In the genomic region with DNA sequence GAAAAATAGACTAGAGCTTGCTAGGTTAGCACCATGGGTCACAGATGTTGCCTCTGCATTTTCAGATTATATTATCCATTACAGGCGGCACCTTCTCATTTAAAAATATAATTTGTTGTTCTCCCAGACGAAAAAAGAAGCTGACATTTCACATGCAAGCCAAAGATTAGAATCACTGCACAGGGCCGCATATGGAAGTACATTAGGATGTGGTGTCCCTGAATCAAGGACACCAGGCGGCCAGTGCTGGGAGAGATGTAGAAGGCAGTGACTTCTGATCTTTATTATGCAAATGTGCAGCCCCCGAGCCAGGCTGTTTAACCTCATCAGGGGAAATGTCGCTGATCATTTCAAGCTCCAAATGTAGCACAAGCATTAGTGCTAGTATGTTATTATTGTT, we compare ENCODE assay signal across 2 cellular contexts.
TF ChIP-seq lines count a peak whose summit lies in the region.

No MANE protein-coding gene starts in this region.

TF ChIP-seq in SK-N-SH, 30 proteins besides CTCF, POLR2A, EP300 and RAD21:
- TF ChIP-seq CHD2 (IDR thresholded peaks at IDR 0.05; ENCODE audit: low read length, partially characterized antibody) (peak; percentile 62), FOSL2 (IDR thresholded peaks at IDR 0.05; ENCODE audit: borderline replicate concordance, low read depth) (no peak), MXI1 (IDR thresholded peaks at IDR 0.05; ENCODE audit: low read depth, low read length) (peak; percentile 19; the same call in 1 of the 2 replicates), GATA2 (CRISPR knock-in tag; IDR thresholded peaks at IDR 0.05) (peak; percentile 91), FOXJ3 (CRISPR knock-in tag; IDR thresholded peaks at IDR 0.05) (0 out of 2 replicates have a peak, but pooled peaks have one; percentile 21)
- TF ChIP-seq, protein P1, sequence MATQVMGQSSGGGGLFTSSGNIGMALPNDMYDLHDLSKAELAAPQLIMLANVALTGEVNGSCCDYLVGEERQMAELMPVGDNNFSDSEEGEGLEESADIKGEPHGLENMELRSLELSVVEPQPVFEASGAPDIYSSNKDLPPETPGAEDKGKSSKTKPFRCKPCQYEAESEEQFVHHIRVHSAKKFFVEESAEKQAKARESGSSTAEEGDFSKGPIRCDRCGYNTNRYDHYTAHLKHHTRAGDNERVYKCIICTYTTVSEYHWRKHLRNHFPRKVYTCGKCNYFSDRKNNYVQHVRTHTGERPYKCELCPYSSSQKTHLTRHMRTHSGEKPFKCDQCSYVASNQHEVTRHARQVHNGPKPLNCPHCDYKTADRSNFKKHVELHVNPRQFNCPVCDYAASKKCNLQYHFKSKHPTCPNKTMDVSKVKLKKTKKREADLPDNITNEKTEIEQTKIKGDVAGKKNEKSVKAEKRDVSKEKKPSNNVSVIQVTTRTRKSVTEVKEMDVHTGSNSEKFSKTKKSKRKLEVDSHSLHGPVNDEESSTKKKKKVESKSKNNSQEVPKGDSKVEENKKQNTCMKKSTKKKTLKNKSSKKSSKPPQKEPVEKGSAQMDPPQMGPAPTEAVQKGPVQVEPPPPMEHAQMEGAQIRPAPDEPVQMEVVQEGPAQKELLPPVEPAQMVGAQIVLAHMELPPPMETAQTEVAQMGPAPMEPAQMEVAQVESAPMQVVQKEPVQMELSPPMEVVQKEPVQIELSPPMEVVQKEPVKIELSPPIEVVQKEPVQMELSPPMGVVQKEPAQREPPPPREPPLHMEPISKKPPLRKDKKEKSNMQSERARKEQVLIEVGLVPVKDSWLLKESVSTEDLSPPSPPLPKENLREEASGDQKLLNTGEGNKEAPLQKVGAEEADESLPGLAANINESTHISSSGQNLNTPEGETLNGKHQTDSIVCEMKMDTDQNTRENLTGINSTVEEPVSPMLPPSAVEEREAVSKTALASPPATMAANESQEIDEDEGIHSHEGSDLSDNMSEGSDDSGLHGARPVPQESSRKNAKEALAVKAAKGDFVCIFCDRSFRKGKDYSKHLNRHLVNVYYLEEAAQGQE (IDR thresholded peaks at IDR 0.05; ENCODE audit: low read depth, low read length): no peak
TF ChIP-seq in SK-N-SH: peak in this region for 4.

TF ChIP-seq in SK-N-SH treated with all-trans-retinoic acid at 6 μM for 48 hours, 23 proteins besides CTCF, POLR2A, EP300 and RAD21:
- TF ChIP-seq ZC3H10 (CRISPR knock-in tag; IDR thresholded peaks at IDR 0.05) (no peak), PPARA (CRISPR knock-in tag; IDR thresholded peaks at IDR 0.05; ENCODE audit: borderline replicate concordance) (no peak), ESRRG (CRISPR knock-in tag; IDR thresholded peaks at IDR 0.05) (no peak), ISL1 (CRISPR knock-in tag; IDR thresholded peaks at IDR 0.05) (no peak), BACH2 (CRISPR knock-in tag; IDR thresholded peaks at IDR 0.05; ENCODE audit: borderline replicate concordance) (no peak), ARNTL (CRISPR knock-in tag; IDR thresholded peaks at IDR 0.05; ENCODE audit: borderline replicate concordance, low read depth) (no peak), CSDC2 (CRISPR knock-in tag; IDR thresholded peaks at IDR 0.05) (no peak), SNAI2 (CRISPR knock-in tag; IDR thresholded peaks at IDR 0.05) (no peak), ZNF565 (CRISPR knock-in tag; conservative IDR thresholded peaks at IDR 0.05; ENCODE audit: low read depth) (no peak)
- TF ChIP-seq, protein P2, sequence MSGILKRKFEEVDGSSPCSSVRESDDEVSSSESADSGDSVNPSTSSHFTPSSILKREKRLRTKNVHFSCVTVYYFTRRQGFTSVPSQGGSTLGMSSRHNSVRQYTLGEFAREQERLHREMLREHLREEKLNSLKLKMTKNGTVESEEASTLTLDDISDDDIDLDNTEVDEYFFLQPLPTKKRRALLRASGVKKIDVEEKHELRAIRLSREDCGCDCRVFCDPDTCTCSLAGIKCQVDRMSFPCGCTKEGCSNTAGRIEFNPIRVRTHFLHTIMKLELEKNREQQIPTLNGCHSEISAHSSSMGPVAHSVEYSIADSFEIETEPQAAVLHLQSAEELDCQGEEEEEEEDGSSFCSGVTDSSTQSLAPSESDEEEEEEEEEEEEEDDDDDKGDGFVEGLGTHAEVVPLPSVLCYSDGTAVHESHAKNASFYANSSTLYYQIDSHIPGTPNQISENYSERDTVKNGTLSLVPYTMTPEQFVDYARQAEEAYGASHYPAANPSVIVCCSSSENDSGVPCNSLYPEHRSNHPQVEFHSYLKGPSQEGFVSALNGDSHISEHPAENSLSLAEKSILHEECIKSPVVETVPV (CRISPR knock-in tag; IDR thresholded peaks at IDR 0.05): no peak
- TF ChIP-seq, protein P3, sequence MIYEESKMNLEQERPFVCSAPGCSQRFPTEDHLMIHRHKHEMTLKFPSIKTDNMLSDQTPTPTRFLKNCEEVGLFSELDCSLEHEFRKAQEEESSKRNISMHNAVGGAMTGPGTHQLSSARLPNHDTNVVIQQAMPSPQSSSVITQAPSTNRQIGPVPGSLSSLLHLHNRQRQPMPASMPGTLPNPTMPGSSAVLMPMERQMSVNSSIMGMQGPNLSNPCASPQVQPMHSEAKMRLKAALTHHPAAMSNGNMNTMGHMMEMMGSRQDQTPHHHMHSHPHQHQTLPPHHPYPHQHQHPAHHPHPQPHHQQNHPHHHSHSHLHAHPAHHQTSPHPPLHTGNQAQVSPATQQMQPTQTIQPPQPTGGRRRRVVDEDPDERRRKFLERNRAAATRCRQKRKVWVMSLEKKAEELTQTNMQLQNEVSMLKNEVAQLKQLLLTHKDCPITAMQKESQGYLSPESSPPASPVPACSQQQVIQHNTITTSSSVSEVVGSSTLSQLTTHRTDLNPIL (CRISPR knock-in tag; IDR thresholded peaks at IDR 0.05; ENCODE audit: low read depth): no peak
